10 cellular contexts compared by ENCODE assay signal in genomic region chr6:136751991-136752390, GRCh38.
DNase-seq lines count a peak whose midpoint lies in the region; ATAC-seq and TF ChIP-seq lines count a peak whose summit lies in the region.
"Had no signal": no experiment of that assay in that cellular context is flagged by ENCODE, and none has a peak within 500 bp of the region (broad histone marks: within the 10 kb centered on the region; RNA-seq: fewer than 3 reads in every experiment).

No MANE protein-coding gene starts in this region.

- TF ChIP-seq POLR2A in erythroblast (IDR thresholded peaks at IDR 0.05; ENCODE audit: low read length), result no peak

- peaks cover 6% of the 10 kb centered on the region for H3K27me3 Mint-ChIP-seq in T-helper 2 cell treated with Interferon-gamma antibody and Interleukin-4, amounts not matched to agents 5 μg/mL and 100 μg/mL, for 36 hours (ENCODE audit: low read depth)
- H3K27me3 Mint-ChIP-seq in stimulated activated memory B cell treated with anti-CD40 and anti-IgM and Interleukin-4, amounts not matched to agents 10 μg/mL and 1 μg/mL and 100 μg/mL, for 72 hours, result no peaks in the 10 kb centered on the region

- peak; percentile 13 for ATAC-seq in HG03135 (IDR thresholded peaks at IDR 0.05; ENCODE audit: unreplicated experiment)
- no peak for ATAC-seq in stimulated activated memory B cell treated with anti-CD40 and anti-IgM and Interleukin-4, amounts not matched to agents 10 μg/mL and 1 μg/mL and 100 μg/mL, for 72 hours
- ATAC-seq in HG03139 (IDR thresholded peaks at IDR 0.05; ENCODE audit: unreplicated experiment), result no peak
- ATAC-seq in GM21737 (IDR thresholded peaks at IDR 0.05; ENCODE audit: unreplicated experiment), result no peak

- no peak for DNase-seq in T-helper 2 cell treated with Interferon-gamma antibody and Interleukin-4, amounts not matched to agents 5 μg/mL and 100 μg/mL, for 36 hours (ENCODE audit: low spot score)
- DNase-seq in T-helper 2 cell (no peak), caudate nucleus (lab: John Stamatoyannopoulos, UW) (no peak), erythroblast (lab: John Stamatoyannopoulos, UW) (no peak)
- DNase-seq: 8988T, NCI-H2081 treated with DMSO at 0.1 percent for 48 hours had no signal

- H3K4me1 Mint-ChIP-seq in T-helper 2 cell treated with Interferon-gamma antibody and Interleukin-4, amounts not matched to agents 5 μg/mL and 100 μg/mL, for 36 hours (ENCODE audit: low read depth), result peaks cover 74% of the 10 kb centered on the region
- peaks cover 51% of the 10 kb centered on the region for H3K4me1 Mint-ChIP-seq in stimulated activated memory B cell treated with anti-CD40 and anti-IgM and Interleukin-4, amounts not matched to agents 10 μg/mL and 1 μg/mL and 100 μg/mL, for 72 hours

- peak overlapping the region; percentile 93 for H3K27ac Mint-ChIP-seq in T-helper 2 cell treated with Interferon-gamma antibody and Interleukin-4, amounts not matched to agents 5 μg/mL and 100 μg/mL, for 36 hours
- peak overlapping the region; percentile 69 for H3K27ac Mint-ChIP-seq in stimulated activated memory B cell treated with anti-CD40 and anti-IgM and Interleukin-4, amounts not matched to agents 10 μg/mL and 1 μg/mL and 100 μg/mL, for 72 hours

- H3K36me3 Mint-ChIP-seq in T-helper 2 cell treated with Interferon-gamma antibody and Interleukin-4, amounts not matched to agents 5 μg/mL and 100 μg/mL, for 36 hours (ENCODE audit: low read depth), result peaks cover 19% of the 10 kb centered on the region
- H3K36me3 Mint-ChIP-seq in stimulated activated memory B cell treated with anti-CD40 and anti-IgM and Interleukin-4, amounts not matched to agents 10 μg/mL and 1 μg/mL and 100 μg/mL, for 72 hours, result no peaks in the 10 kb centered on the region

- H3K27ac ChIP-seq in caudate nucleus (ENCODE audit: low read depth, low read length), result peak overlapping the region; percentile 8

- peak overlapping the region; percentile 83 for H3K4me3 Mint-ChIP-seq in T-helper 2 cell treated with Interferon-gamma antibody and Interleukin-4, amounts not matched to agents 5 μg/mL and 100 μg/mL, for 36 hours
- H3K4me3 Mint-ChIP-seq in stimulated activated memory B cell treated with anti-CD40 and anti-IgM and Interleukin-4, amounts not matched to agents 10 μg/mL and 1 μg/mL and 100 μg/mL, for 72 hours, result peak overlapping the region; percentile 68

- H3K9me3 Mint-ChIP-seq in T-helper 2 cell treated with Interferon-gamma antibody and Interleukin-4, amounts not matched to agents 5 μg/mL and 100 μg/mL, for 36 hours, result no peaks in the 10 kb centered on the region
- H3K9me3 Mint-ChIP-seq in stimulated activated memory B cell treated with anti-CD40 and anti-IgM and Interleukin-4, amounts not matched to agents 10 μg/mL and 1 μg/mL and 100 μg/mL, for 72 hours, result no peaks in the 10 kb centered on the region
